8 cellular contexts compared by ENCODE assay signal in genomic region chr4:88320780-88321373, GRCh38. TPM values are rescaled to one million over a fixed set of nuclear protein-coding genes. Genes with fewer than 3 reads are reported as not detected.
A peak's percentile ranks its signal among the peaks of the same experiment; 100 is the strongest.
DNase-seq lines count a peak whose midpoint lies in the region; ATAC-seq and TF ChIP-seq lines count a peak whose summit lies in the region.

No MANE protein-coding gene starts in this region.

- H3K9me2 ChIP-seq in OCI-LY1 (ENCODE audit: low read depth, low read length), result no peaks in the 10 kb centered on the region

- peaks cover 20 to 35% (median 34%) of the 10 kb centered on the region in 3 donors for H3K4me1 Mint-ChIP-seq in naive B cell

- DNase-seq in AG08396 (ENCODE audit: low spot score), result peak; percentile 11
- peak; percentile 64 for DNase-seq in astrocyte of the hippocampus (ENCODE audit: low read depth, low spot score)
- DNase-seq in naive B cell, result peak; percentile 71
- no peak for DNase-seq in OCI-M2 (lab: John Stamatoyannopoulos, UW; ENCODE audit: unreplicated experiment)
- DNase-seq in NCI-H748 treated with DMSO at 0.1 percent for 48 hours (lab: John Stamatoyannopoulos, UW), result no peak

- no peaks in the 10 kb centered on the region for H3K36me3 ChIP-seq in OCI-LY1 (ENCODE audit: insufficient read depth, low read length)

- peak overlapping the region; percentile 65 to 94 (median 80) for H3K4me3 Mint-ChIP-seq in naive B cell

- ATAC-seq in GM18867 (IDR thresholded peaks at IDR 0.05; ENCODE audit: unreplicated experiment) (peak; percentile 99), HG02973 (IDR thresholded peaks at IDR 0.05; ENCODE audit: unreplicated experiment) (peak; percentile 99), naive B cell (ENCODE audit: low read depth in 2 of 2) (peak; percentile 100)

- TF ChIP-seq CTCF in OCI-LY1 (IDR thresholded peaks at IDR 0.05; ENCODE audit: low read length), result no peak

- no peaks in the 10 kb centered on the region for H3K36me3 Mint-ChIP-seq in naive B cell

- peak overlapping the region; percentile 24 for H3K4me3 ChIP-seq in OCI-LY1 (ENCODE audit: low read depth, low read length, poor library complexity, severe bottlenecking)

- H3K4me2 ChIP-seq in OCI-LY1 (ENCODE audit: low read length), result peak overlapping the region; percentile 59

- no peaks in the 10 kb centered on the region for H4K20me1 ChIP-seq in OCI-LY1 (ENCODE audit: insufficient read depth, low read length)

- H3K27me3 ChIP-seq in OCI-LY1 (ENCODE audit: insufficient read depth, low read length), result no peaks in the 10 kb centered on the region

- peak overlapping the region; percentile 55 for H3K9ac ChIP-seq in OCI-LY1 (ENCODE audit: low read length)

- H3K27ac ChIP-seq in OCI-LY1 (ENCODE audit: low read depth, low read length, poor library complexity, severe bottlenecking), result peak overlapping the region; percentile 96

- peak overlapping the region; percentile 14 to 98 (median 93) for H3K27ac Mint-ChIP-seq in naive B cell

- H3K27me3 Mint-ChIP-seq in naive B cell, result no peaks in the 10 kb centered on the region

- no peaks in the 10 kb centered on the region for H3K79me2 ChIP-seq in OCI-LY1 (ENCODE audit: insufficient read depth, low read length)

- no peaks in the 10 kb centered on the region for H3K9me3 ChIP-seq in OCI-LY1 (ENCODE audit: low read length)

- H2AFZ ChIP-seq in OCI-LY1 (ENCODE audit: low read length), result no peak overlapping the region

- no peaks in the 10 kb centered on the region for H3F3A ChIP-seq in OCI-LY1 (ENCODE audit: insufficient read depth, low read length)

- H3K4me1 ChIP-seq in OCI-LY1 (ENCODE audit: insufficient read depth, low read length, severe bottlenecking), result peaks cover 29% of the 10 kb centered on the region

- H3K9me3 Mint-ChIP-seq in naive B cell, result no peaks in the 10 kb centered on the region

RNA-seq across cellular contexts. Expression of gene PPM1K, which starts 36.5 kb away (rescaled TPM):
- polyA plus RNA-seq in naive B cell (ENCODE audit: low read depth in 6 of 6), result 100 to 1,000 TPM; 136 to 193 (median 169) TPM

RNA-seq across cellular contexts. Expression of gene HERC6, which starts 57.8 kb away (rescaled TPM):
- polyA plus RNA-seq in naive B cell (ENCODE audit: low read depth in 6 of 6), result 10 to 100 TPM in 3 of 6 donors, 1 to 10 TPM in 2, not detected in 1; 6.7 to 11.9 (median 10.0) TPM

Comparison
In these comparisons a context has a peak if more than half of its experiments do, and no peak if none do; other contexts are left out.
1. DNase-seq: peak in AG08396 (single experiment), astrocyte of the hippocampus (single experiment) and naive B cell (single experiment); none in OCI-M2 (single experiment) and NCI-H748 treated with DMSO at 0.1 percent for 48 hours (single experiment).
2. Peak in every context shown above with its lines, with median percentiles within 50 percentile points of each other: ATAC-seq.